Comparison of ENCODE assay signal across 8 cellular contexts in genomic region chr19:17402982-17403855, GRCh38. TPM values are rescaled to one million over a fixed set of nuclear protein-coding genes. Genes with fewer than 3 reads are reported as not detected.
DNase-seq lines count a peak whose midpoint lies in the region; ATAC-seq, FAIRE-seq and TF ChIP-seq lines count a peak whose summit lies in the region.

No MANE protein-coding gene starts in this region.

- BruUV-seq in K562 (replicated peaks; lab: Mats Ljungman, UMichigan), result TSS peak; percentile 55

- H3K36me3 Mint-ChIP-seq in naive thymus-derived CD4-positive, alpha-beta T cell, result peaks cover 0 to 29% (median 0%) of the 10 kb centered on the region in 5 donors

- H3K27me3 ChIP-seq in K562 (ENCODE audit: control insufficient read depth in 2 of 2, insufficient read depth in 2 of 2, low read length in 2 of 2), result no peaks in the 10 kb centered on the region
- H3K27me3 ChIP-seq in naive thymus-derived CD4-positive, alpha-beta T cell (ENCODE audit: control insufficient read depth in 2 of 2, insufficient read depth in 2 of 2, low read length in 2 of 2), result no peaks in the 10 kb centered on the region

- H4K20me1 ChIP-seq in K562 (replicated peaks; ENCODE audit: control insufficient read depth, insufficient read depth, low read length), result 0 out of 2 replicates have a peak, but pooled peaks cover 3% of the 10 kb centered on the region

- H3K9me3 ChIP-seq in K562 (replicated peaks; ENCODE audit: control insufficient read depth, insufficient read depth, low read depth, low read length), result no peaks in the 10 kb centered on the region
- no peaks in the 10 kb centered on the region for H3K9me3 ChIP-seq in naive thymus-derived CD4-positive, alpha-beta T cell (ENCODE audit: control insufficient read depth in 2 of 3, low read length in 3 of 3)

- H3K4me2 ChIP-seq in K562 (ENCODE audit: insufficient read depth, low read length), result peak overlapping the region; percentile 92

- DNase-seq in GM10248 (ENCODE audit: extremely low spot score) (peak; percentile 86), SHP77 (lab: John Stamatoyannopoulos, UW) (peak; percentile 58 to 61), K562 (ENCODE audit: extremely low read depth in 1 of 4, low spot score in 3 of 4) (peak; percentile 67 to 98 (median 97)), NCI-H510A treated with DMSO at 0.1 percent for 48 hours (lab: John Stamatoyannopoulos, UW) (no peak), NCI-H345 (lab: John Stamatoyannopoulos, UW) (no peak), NOMO-1 treated with DMSO at 0.1 percent for 48 hours (lab: John Stamatoyannopoulos, UW; ENCODE audit: unreplicated experiment) (no peak), T1000 (lab: John Stamatoyannopoulos, UW) (no peak)
- peak in 3 of 9 donors; percentile 21 to 58 (median 37) for DNase-seq in naive thymus-derived CD4-positive, alpha-beta T cell

- intact Hi-C loops in K562 (cut with micrococcal nuclease), result no loop called here
- intact Hi-C loops in naive thymus-derived CD4-positive, alpha-beta T cell (cut with micrococcal nuclease), result loop anchor here in 1 of 2 donors (1.0 kb wide), 2 partner anchors 12 to 67 kb away; partner anchors contain the start of gene SLC27A1

- 18% methylated on average over 16 of the region's 36 CpGs for WGBS in K562 (ENCODE audit: insufficient coverage, low coverage, missing lambda C conversion rate)

- peak; percentile 46 for FAIRE-seq in K562 (lab: Jason Lieb, UNC)

- CTCF ChIA-PET in GM10248 (lab: Yijun Ruan, JAX), result interaction anchor here (1.0 to 1.3 kb wide), 2 partner anchors 11 to 45 kb away, joined by 3 read pairs; partner anchors contain the start of gene TMEM221
- CTCF ChIA-PET in K562 (lab: Yijun Ruan, JAX; ENCODE audit: low intra/inter-chr PET ratio), result no interaction called here
- CTCF ChIA-PET in naive thymus-derived CD4-positive, alpha-beta T cell (lab: Charles Lee), result interaction anchor here (0.5 to 1.1 kb wide), 2 partner anchors 58 to 62 kb away, joined by 4 read pairs; no protein-coding TSS in a partner anchor

- no peak overlapping the region for H2AFZ ChIP-seq in K562 (ENCODE audit: low read depth, low read length)

- peaks cover 20 to 46% (median 35%) of the 10 kb centered on the region in 7 donors for H3K4me1 Mint-ChIP-seq in naive thymus-derived CD4-positive, alpha-beta T cell

- H3K79me2 ChIP-seq in K562 (ENCODE audit: control insufficient read depth, insufficient read depth, low read length), result peaks cover 62% of the 10 kb centered on the region

- H3K27me3 Mint-ChIP-seq in naive thymus-derived CD4-positive, alpha-beta T cell, result peaks cover 0 to 2% (median 0%) of the 10 kb centered on the region in 5 donors

- H3K9ac ChIP-seq in K562 (ENCODE audit: insufficient read depth in 1 of 2, low read depth in 2 of 2, low read length in 2 of 2), result peak overlapping the region; percentile 41 to 93; a peak in 3 of 4 replicates

- ATAC-seq in K562, result peak; percentile 62
- peak; percentile 68 for ATAC-seq in naive thymus-derived CD4-positive, alpha-beta T cell

- peak overlapping the region in 7 of 9 donors; percentile 81 to 96 (median 88) for H3K27ac Mint-ChIP-seq in naive thymus-derived CD4-positive, alpha-beta T cell

- H3K9me3 Mint-ChIP-seq in naive thymus-derived CD4-positive, alpha-beta T cell, result no peaks in the 10 kb centered on the region

- POLR2A ChIA-PET in GM10248 (lab: Yijun Ruan, JAX) (interaction anchor here (0.5 to 1.0 kb wide), 5 partner anchors 16 to 894 kb away, joined by 3 to 5 read pairs (median 3); partner anchors contain the start of gene MVB12A), K562 (lab: Yijun Ruan, JAX) (interaction anchor here (0.5 to 1.0 kb wide), 4 partner anchors 16 to 924 kb away, joined by 3 read pairs; partner anchors contain the start of gene MVB12A)
- POLR2A ChIA-PET in naive thymus-derived CD4-positive, alpha-beta T cell (lab: Charles Lee), result interaction anchor here (0.5 to 1.7 kb wide), 4 partner anchors 11 to 16 kb away, joined by 3 to 7 read pairs (median 3); partner anchors contain the start of gene MVB12A

- H3K27ac ChIP-seq in K562 (ENCODE audit: extremely low read depth, low read depth, low read length), result peak overlapping the region; percentile 69; the same call in 2 of the 3 replicates
- peak overlapping the region; percentile 45 for H3K27ac ChIP-seq in naive thymus-derived CD4-positive, alpha-beta T cell (ENCODE audit: low read depth, low read length)

- TF ChIP-seq EP300 in K562 (IDR thresholded peaks at IDR 0.05; ENCODE audit: low read length), result no peak

- no peak for TF ChIP-seq POLR2A in K562 (conservative IDR thresholded peaks at IDR 0.05)

- peaks cover 34% of the 10 kb centered on the region; the same call in 2 of the 3 replicates for H3K36me3 ChIP-seq in K562 (ENCODE audit: control insufficient read depth, insufficient read depth, low read length)
- peaks cover 0 to 15% (median 0%) of the 10 kb centered on the region in 3 experiments for H3K36me3 ChIP-seq in naive thymus-derived CD4-positive, alpha-beta T cell (ENCODE audit: control insufficient read depth in 2 of 3, insufficient read depth in 3 of 3, low read length in 3 of 3)

- H3K4me1 ChIP-seq in K562 (replicated peaks in 1 of 2; ENCODE audit: control insufficient read depth in 2 of 2, insufficient read depth in 2 of 2, low read length in 2 of 2), result peaks cover 21 to 44% of the 10 kb centered on the region in 2 experiments; a peak in 4 of 5 replicates
- peaks cover 0 to 12% of the 10 kb centered on the region in 2 donors for H3K4me1 ChIP-seq in naive thymus-derived CD4-positive, alpha-beta T cell (ENCODE audit: control insufficient read depth in 2 of 2, insufficient read depth in 2 of 2, low read length in 2 of 2)

- TF ChIP-seq CTCF in GM10248 (IDR thresholded peaks at IDR 0.05; ENCODE audit: control extremely low read depth, extremely low read depth, low read depth, missing control alignments), result no peak
- no peak for TF ChIP-seq CTCF in K562 (IDR thresholded peaks at IDR 0.05 in 2 of 3, conservative IDR thresholded peaks at IDR 0.05 in 1 of 3; ENCODE audit: insufficient read depth in 2 of 3, low read depth in 1 of 3, low read length in 3 of 3)

- peak overlapping the region; percentile 53 for H3K4me3 ChIP-seq in K562
- H3K4me3 ChIP-seq in naive thymus-derived CD4-positive, alpha-beta T cell (ENCODE audit: low read length), result no peak overlapping the region

- in situ Hi-C loops in K562 (cut with MboI), result no loop called here

- peak overlapping the region; percentile 73 to 98 (median 92) for H3K4me3 Mint-ChIP-seq in naive thymus-derived CD4-positive, alpha-beta T cell

- no peaks in the 10 kb centered on the region for H3K9me1 ChIP-seq in K562 (ENCODE audit: control insufficient read depth, insufficient read depth, low read length)

- TF ChIP-seq RAD21 in K562 (CRISPR knock-in tag; conservative IDR thresholded peaks at IDR 0.05 in 1 of 2, IDR thresholded peaks at IDR 0.05 in 1 of 2), result no peak

RNA-seq across cellular contexts. Expression of gene BST2, which starts 2.2 kb away (rescaled TPM):
- total RNA-seq in K562 (2011; cell fraction: chromatin; rRNA removed; ENCODE audit: low replicate concordance), result 47.5 and 109 TPM in 2 replicates
- 178 and 201 TPM in 2 replicates for total RNA-seq in K562 (2011; cell fraction: nucleolus; rRNA removed)
- 126 and 143 TPM in 2 replicates for total RNA-seq in K562 (2011; cell fraction: nucleoplasm; rRNA removed)
- total RNA-seq in K562 (2014; rRNA removed) (186 and 224 TPM in 2 replicates), K562 (2014; rRNA removed; fragmentation: Illumina TruSeq; extraction: Trizol) (54.9 and 64.7 TPM in 2 replicates), K562 (2015; rRNA removed; fragmentation: Illumina TruSeq; extraction: Trizol) (126 and 129 TPM in 2 replicates), K562 (2021) (158 and 163 TPM in 2 replicates)
- polyA plus RNA-seq in K562 (2011; rRNA removed) (151 and 194 TPM in 2 replicates), K562 (2014; fragmentation: Illumina TruSeq; extraction: Trizol) (135 and 166 TPM in 2 replicates), K562 (2014; fragmentation: Nextera tagmentation; extraction: Ambion mirVana) (10 to 100 TPM; 11.2 to 69.8 TPM), K562 (2014; rRNA removed) (232 and 241 TPM in 2 replicates)
- polyA plus RNA-seq in K562 (2011; cell fraction: cytosol; rRNA removed), result 219 and 256 TPM in 2 replicates
- 71.2 and 82.7 TPM in 2 replicates for polyA plus RNA-seq in K562 (2011; cell fraction: nucleus; rRNA removed)
- polyA plus RNA-seq in K562 (2012), result 232 and 263 TPM in 2 replicates
- 63.4 and 76.9 TPM in 2 replicates for polyA minus RNA-seq in K562 (2011; rRNA and poly(A)+ RNA removed)
- 39.6 and 74.5 TPM in 2 replicates for polyA minus RNA-seq in K562 (2011; cell fraction: cytosol; rRNA and poly(A)+ RNA removed)
- 19.9 and 44.1 TPM in 2 replicates for polyA minus RNA-seq in K562 (2011; cell fraction: nucleus; rRNA and poly(A)+ RNA removed)
- total RNA-seq in naive thymus-derived CD4-positive, alpha-beta T cell, result 100 to 1,000 TPM in 1 of 5 experiments, 10 to 100 TPM in 4; 29.9 to 221 (median 57.1) TPM
- 100 to 1,000 TPM; 105 to 115 TPM for polyA plus RNA-seq in naive thymus-derived CD4-positive, alpha-beta T cell

RNA-seq across cellular contexts. Expression of gene CCDC194, which starts 9.2 kb away (rescaled TPM):
- 4.8 and 5.5 TPM in 2 replicates for total RNA-seq in K562 (2011; cell fraction: chromatin; rRNA removed; ENCODE audit: low replicate concordance)
- total RNA-seq in K562 (2011; cell fraction: nucleolus; rRNA removed), result 3.3 and 4.0 TPM in 2 replicates
- total RNA-seq in K562 (2011; cell fraction: nucleoplasm; rRNA removed), result 4.5 and 6.3 TPM in 2 replicates
- total RNA-seq in K562 (2014; rRNA removed), result 0.37 and 1.3 TPM in 2 replicates
- 0.18 and 0.22 TPM in 2 replicates for total RNA-seq in K562 (2014; rRNA removed; fragmentation: Illumina TruSeq; extraction: Trizol)
- total RNA-seq in K562 (2015; rRNA removed; fragmentation: Illumina TruSeq; extraction: Trizol), result 0.34 and 0.47 TPM in 2 replicates
- 0.31 and 0.76 TPM in 2 replicates for total RNA-seq in K562 (2021)
- 0.13 and 0.46 TPM in 2 replicates for polyA plus RNA-seq in K562 (2011; rRNA removed)
- 0.29 TPM in 1 of 2 replicates, not detected in the other for polyA plus RNA-seq in K562 (2011; cell fraction: cytosol; rRNA removed)
- 1.4 and 1.7 TPM in 2 replicates for polyA plus RNA-seq in K562 (2011; cell fraction: nucleus; rRNA removed)
- 0.31 and 0.60 TPM in 2 replicates for polyA plus RNA-seq in K562 (2012)
- polyA plus RNA-seq in K562 (2014; fragmentation: Illumina TruSeq; extraction: Trizol), result 0.35 TPM in 1 of 2 replicates, not detected in the other
- polyA plus RNA-seq in K562 (2014; fragmentation: Nextera tagmentation; extraction: Ambion mirVana), result not detected
- polyA plus RNA-seq in K562 (2014; rRNA removed), result 0.43 and 0.72 TPM in 2 replicates
- polyA minus RNA-seq in K562 (2011; rRNA and poly(A)+ RNA removed), result 0.53 TPM in 1 of 2 replicates, not detected in the other
- polyA minus RNA-seq in K562 (2011; cell fraction: cytosol; rRNA and poly(A)+ RNA removed), result not detected in 2 replicates
- polyA minus RNA-seq in K562 (2011; cell fraction: nucleus; rRNA and poly(A)+ RNA removed), result 0.56 and 1.3 TPM in 2 replicates
- total RNA-seq in naive thymus-derived CD4-positive, alpha-beta T cell, result 1 to 10 TPM in 4 of 5 experiments, under 1 TPM in 1; 0.47 to 4.8 (median 2.3) TPM
- not detected for polyA plus RNA-seq in naive thymus-derived CD4-positive, alpha-beta T cell

RNA-seq across cellular contexts. Expression of gene MVB12A, which starts 16.6 kb away (rescaled TPM):
- total RNA-seq in K562 (2011; cell fraction: chromatin; rRNA removed; ENCODE audit: low replicate concordance), result 25.5 and 71.2 TPM in 2 replicates
- 47.4 and 53.0 TPM in 2 replicates for total RNA-seq in K562 (2011; cell fraction: nucleolus; rRNA removed)
- 44.1 and 57.1 TPM in 2 replicates for total RNA-seq in K562 (2011; cell fraction: nucleoplasm; rRNA removed)
- total RNA-seq in K562 (2014; rRNA removed) (43.0 and 45.3 TPM in 2 replicates), K562 (2014; rRNA removed; fragmentation: Illumina TruSeq; extraction: Trizol) (7.1 and 10.0 TPM in 2 replicates), K562 (2015; rRNA removed; fragmentation: Illumina TruSeq; extraction: Trizol) (21.1 and 22.8 TPM in 2 replicates), K562 (2021) (46.2 and 46.9 TPM in 2 replicates)
- polyA plus RNA-seq in K562 (2011; rRNA removed) (22.4 and 28.1 TPM in 2 replicates), K562 (2014; fragmentation: Illumina TruSeq; extraction: Trizol) (22.5 and 34.3 TPM in 2 replicates), K562 (2014; fragmentation: Nextera tagmentation; extraction: Ambion mirVana) (1 to 10 TPM; 1.2 to 1.7 TPM), K562 (2014; rRNA removed) (39.7 and 42.5 TPM in 2 replicates)
- polyA plus RNA-seq in K562 (2011; cell fraction: cytosol; rRNA removed), result 36.6 and 75.2 TPM in 2 replicates
- 33.1 and 48.1 TPM in 2 replicates for polyA plus RNA-seq in K562 (2011; cell fraction: nucleus; rRNA removed)
- polyA plus RNA-seq in K562 (2012), result 26.7 and 60.7 TPM in 2 replicates
- polyA minus RNA-seq in K562 (2011; rRNA and poly(A)+ RNA removed), result 6.1 and 9.0 TPM in 2 replicates
- polyA minus RNA-seq in K562 (2011; cell fraction: cytosol; rRNA and poly(A)+ RNA removed), result 10.4 and 19.3 TPM in 2 replicates
- 15.6 and 16.1 TPM in 2 replicates for polyA minus RNA-seq in K562 (2011; cell fraction: nucleus; rRNA and poly(A)+ RNA removed)
- total RNA-seq in naive thymus-derived CD4-positive, alpha-beta T cell, result 10 to 100 TPM; 19.5 to 45.1 (median 33.3) TPM
- 10 to 100 TPM; 26.8 to 31.3 TPM for polyA plus RNA-seq in naive thymus-derived CD4-positive, alpha-beta T cell

RNA-seq across cellular contexts. Expression of gene PLVAP, which starts 26.1 kb away (rescaled TPM):
- total RNA-seq in K562 (2011; cell fraction: chromatin; rRNA removed; ENCODE audit: low replicate concordance), result 0.46 and 1.6 TPM in 2 replicates
- total RNA-seq in K562 (2011; cell fraction: nucleolus; rRNA removed), result 1.3 and 2.0 TPM in 2 replicates
- total RNA-seq in K562 (2011; cell fraction: nucleoplasm; rRNA removed), result 1.2 and 2.7 TPM in 2 replicates
- 0.09 and 0.53 TPM in 2 replicates for total RNA-seq in K562 (2014; rRNA removed)
- total RNA-seq in K562 (2014; rRNA removed; fragmentation: Illumina TruSeq; extraction: Trizol), result 0.10 TPM in 1 of 2 replicates, not detected in the other
- not detected in 2 replicates for total RNA-seq in K562 (2015; rRNA removed; fragmentation: Illumina TruSeq; extraction: Trizol)
- total RNA-seq in K562 (2021), result 0.75 and 0.81 TPM in 2 replicates
- polyA plus RNA-seq in K562 (2011; rRNA removed), result 0.49 and 0.70 TPM in 2 replicates
- 0.53 and 1.9 TPM in 2 replicates for polyA plus RNA-seq in K562 (2011; cell fraction: cytosol; rRNA removed)
- 0.67 and 1.1 TPM in 2 replicates for polyA plus RNA-seq in K562 (2011; cell fraction: nucleus; rRNA removed)
- 0.12 and 0.57 TPM in 2 replicates for polyA plus RNA-seq in K562 (2012)
- 0.51 and 0.84 TPM in 2 replicates for polyA plus RNA-seq in K562 (2014; fragmentation: Illumina TruSeq; extraction: Trizol)
- not detected for polyA plus RNA-seq in K562 (2014; fragmentation: Nextera tagmentation; extraction: Ambion mirVana)
- polyA plus RNA-seq in K562 (2014; rRNA removed), result 0.31 and 0.84 TPM in 2 replicates
- polyA minus RNA-seq in K562 (2011; rRNA and poly(A)+ RNA removed), result 0.78 and 2.1 TPM in 2 replicates
- polyA minus RNA-seq in K562 (2011; cell fraction: cytosol; rRNA and poly(A)+ RNA removed), result 0.67 TPM in 1 of 2 replicates, not detected in the other
- polyA minus RNA-seq in K562 (2011; cell fraction: nucleus; rRNA and poly(A)+ RNA removed), result 0.27 and 0.33 TPM in 2 replicates
- under 1 TPM in 3 of 5 experiments, not detected in 2; 0.24 to 0.43 (median 0.42) TPM for total RNA-seq in naive thymus-derived CD4-positive, alpha-beta T cell
- not detected for polyA plus RNA-seq in naive thymus-derived CD4-positive, alpha-beta T cell

RNA-seq across cellular contexts. Expression of gene TMEM221, which starts 45.2 kb away (rescaled TPM):
- total RNA-seq in K562 (2011; cell fraction: chromatin; rRNA removed; ENCODE audit: low replicate concordance), result 0.62 TPM in 1 of 2 replicates, not detected in the other
- total RNA-seq in K562 (2011; cell fraction: nucleolus; rRNA removed), result 0.26 TPM in 1 of 2 replicates, not detected in the other
- total RNA-seq in K562 (2011; cell fraction: nucleoplasm; rRNA removed), result 0.22 TPM in 1 of 2 replicates, not detected in the other
- total RNA-seq in K562 (2014; rRNA removed), result not detected in 2 replicates
- total RNA-seq in K562 (2014; rRNA removed; fragmentation: Illumina TruSeq; extraction: Trizol), result not detected in 2 replicates
- not detected in 2 replicates for total RNA-seq in K562 (2015; rRNA removed; fragmentation: Illumina TruSeq; extraction: Trizol)
- total RNA-seq in K562 (2021), result not detected in 2 replicates
- polyA plus RNA-seq in K562 (2011; rRNA removed), result 0.15 and 0.35 TPM in 2 replicates
- 0.10 and 0.18 TPM in 2 replicates for polyA plus RNA-seq in K562 (2011; cell fraction: cytosol; rRNA removed)
- 0.18 and 0.28 TPM in 2 replicates for polyA plus RNA-seq in K562 (2011; cell fraction: nucleus; rRNA removed)
- polyA plus RNA-seq in K562 (2012), result 0.12 TPM in 1 of 2 replicates, not detected in the other
- polyA plus RNA-seq in K562 (2014; fragmentation: Illumina TruSeq; extraction: Trizol), result not detected in 2 replicates
- polyA plus RNA-seq in K562 (2014; fragmentation: Nextera tagmentation; extraction: Ambion mirVana), result under 1 TPM in 1 of 2 experiments, not detected in 1; 0.06 TPM
- polyA plus RNA-seq in K562 (2014; rRNA removed), result not detected in 2 replicates
- polyA minus RNA-seq in K562 (2011; rRNA and poly(A)+ RNA removed), result not detected in 2 replicates
- polyA minus RNA-seq in K562 (2011; cell fraction: cytosol; rRNA and poly(A)+ RNA removed), result not detected in 2 replicates
- polyA minus RNA-seq in K562 (2011; cell fraction: nucleus; rRNA and poly(A)+ RNA removed), result 0.22 and 0.27 TPM in 2 replicates
- not detected for total RNA-seq in naive thymus-derived CD4-positive, alpha-beta T cell
- not detected for polyA plus RNA-seq in naive thymus-derived CD4-positive, alpha-beta T cell

Comparison
In these comparisons a context has a peak if more than half of its experiments do, and no peak if none do; other contexts are left out.
1. DNase-seq: peak in GM10248 (single experiment), SHP77 (2 of 2) and K562 (4 of 4); none in NCI-H510A treated with DMSO at 0.1 percent for 48 hours (single experiment), NCI-H345 (single experiment), NOMO-1 treated with DMSO at 0.1 percent for 48 hours (single experiment) and T1000 (single experiment).